Comparison of ENCODE assay signal across 23 cellular contexts in the genomic region with DNA sequence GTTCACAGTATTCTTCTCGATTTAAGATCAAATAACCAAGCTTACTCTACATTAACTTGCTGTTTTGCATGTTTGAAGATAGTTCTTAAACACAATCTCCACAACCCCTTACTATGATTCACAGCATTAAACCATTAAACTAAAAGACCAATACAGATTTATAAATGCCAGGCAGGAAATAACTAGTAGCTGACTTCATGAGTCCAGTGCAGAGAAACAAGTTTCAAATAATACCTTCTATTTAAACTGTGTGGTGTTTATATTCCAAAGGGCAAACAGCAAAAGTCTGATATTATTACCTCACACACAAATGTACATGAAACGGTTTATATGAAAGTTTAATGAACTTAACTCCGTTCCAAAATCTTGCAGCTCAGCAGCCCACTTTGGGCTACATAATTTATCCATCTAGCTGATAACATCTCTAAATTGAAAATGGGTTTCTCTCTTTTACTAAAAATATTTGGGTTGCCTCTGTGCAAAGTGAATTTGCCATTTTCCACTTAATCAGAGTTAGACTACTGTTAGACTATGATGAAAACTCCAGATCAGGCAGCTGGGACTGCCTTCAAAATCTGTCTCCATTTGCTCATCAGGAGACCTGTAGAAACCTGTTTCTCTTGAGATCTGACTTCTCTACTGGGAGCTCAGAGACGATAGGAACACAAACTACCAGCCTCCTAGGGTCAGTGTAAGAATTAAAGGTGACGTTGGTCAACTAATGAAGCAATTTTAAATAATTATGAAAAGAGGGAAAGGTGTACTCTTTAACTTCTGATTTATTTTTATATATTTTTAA.
DNase-seq lines count a peak whose midpoint lies in the region; ATAC-seq, FAIRE-seq and TF ChIP-seq lines count a peak whose summit lies in the region.
"Had no signal": no experiment of that assay in that cellular context is flagged by ENCODE, and none has a peak within 500 bp of the region (broad histone marks: within the 10 kb centered on the region; RNA-seq: fewer than 3 reads in every experiment).

No MANE protein-coding gene starts in this region.

- H3K4me3 ChIP-seq in liver (ENCODE audit: low read depth in 1 of 3, low read length in 3 of 3) (no peak overlapping the region), HepG2 (replicated peaks in 1 of 3; ENCODE audit: insufficient read depth in 1 of 3, low read depth in 2 of 3, low read length in 3 of 3) (no peak overlapping the region), smooth muscle cell (no peak overlapping the region)

- 46% methylated on average over 5 of the region's 5 CpGs for WGBS in liver
- 4% methylated on average over 5 of the region's 5 CpGs for WGBS in HepG2 (ENCODE audit: low lambda C conversion rate)
- 79% methylated on average over 5 of the region's 5 CpGs for WGBS in smooth muscle cell (ENCODE audit: low lambda C conversion rate)

- H3K4me1 Mint-ChIP-seq in activated CD8-positive, alpha-beta memory T cell treated with anti-CD3 and anti-CD28 coated beads, Interleukin-2, amount 10 ng/mL, durations not matched to agents 7 days and 5 days: no peaks in the 10 kb centered on the region
- H3K4me1 Mint-ChIP-seq: CD4-positive, CD25-positive, alpha-beta regulatory T cell had no signal

- TF ChIP-seq CTCF in liver (IDR thresholded peaks at IDR 0.05; ENCODE audit: low read depth, low read length, missing input control): no peak
- TF ChIP-seq CTCF in HepG2 (CRISPR knock-in tag; IDR thresholded peaks at IDR 0.05): no peak
- TF ChIP-seq CTCF in smooth muscle cell (IDR thresholded peaks at IDR 0.05; ENCODE audit: borderline replicate concordance, insufficient read depth, poor library complexity, severe bottlenecking): no peak

- H3K27ac Mint-ChIP-seq in activated CD8-positive, alpha-beta memory T cell treated with anti-CD3 and anti-CD28 coated beads, Interleukin-2, amount 10 ng/mL, durations not matched to agents 7 days and 5 days: no peak overlapping the region
- H3K27ac Mint-ChIP-seq: CD4-positive, CD25-positive, alpha-beta regulatory T cell had no signal

- BruUV-seq in HepG2 (replicated peaks; lab: Mats Ljungman, UMichigan): no TSS peak

- in situ Hi-C loops in HepG2 (cut with HindIII; ENCODE audit: extremely low pct_ligation_motif_present, low pct_unique_long_range_greater_than_20kb): no loop called here

- H3F3A ChIP-seq in smooth muscle cell (ENCODE audit: low read depth): no peaks in the 10 kb centered on the region

- H3K27me3 ChIP-seq in liver (ENCODE audit: control insufficient read depth in 4 of 4, insufficient read depth in 4 of 4, low read length in 3 of 4) (no peaks in the 10 kb centered on the region), HepG2 (ENCODE audit: control insufficient read depth in 1 of 2, insufficient read depth in 2 of 2, low read length in 2 of 2) (no peaks in the 10 kb centered on the region), smooth muscle cell (ENCODE audit: low read depth) (no peaks in the 10 kb centered on the region)

- H3K27ac ChIP-seq in liver (ENCODE audit: low read depth in 1 of 2, low read length in 2 of 2): no peak overlapping the region
- no peak overlapping the region for H3K27ac ChIP-seq in HepG2 (ENCODE audit: extremely low read length, insufficient read depth, low read length)
- no peak overlapping the region for H3K27ac ChIP-seq in smooth muscle cell (ENCODE audit: low read depth)

- H3K36me3 ChIP-seq in liver (ENCODE audit: control insufficient read depth in 4 of 4, insufficient read depth in 3 of 4, low read depth in 1 of 4, low read length in 3 of 4): no peaks in the 10 kb centered on the region
- H3K36me3 ChIP-seq in HepG2 (replicated peaks in 1 of 2; ENCODE audit: control insufficient read depth in 1 of 2, insufficient read depth in 2 of 2, low read length in 2 of 2): no peaks in the 10 kb centered on the region
- H3K36me3 ChIP-seq in smooth muscle cell (ENCODE audit: low read depth): no peaks in the 10 kb centered on the region

- no peak for FAIRE-seq in HepG2 (lab: Jason Lieb, UNC)

- POLR2A ChIA-PET in HepG2 (lab: Yijun Ruan, JAX): no interaction called here

- H3K79me2 ChIP-seq in HepG2 (ENCODE audit: insufficient read depth, low read length) (no peaks in the 10 kb centered on the region), smooth muscle cell (ENCODE audit: low read depth) (no peaks in the 10 kb centered on the region)

- H3K36me3 Mint-ChIP-seq in activated CD8-positive, alpha-beta memory T cell treated with anti-CD3 and anti-CD28 coated beads, Interleukin-2, amount 10 ng/mL, durations not matched to agents 7 days and 5 days: no peaks in the 10 kb centered on the region
- H3K36me3 Mint-ChIP-seq: CD4-positive, CD25-positive, alpha-beta regulatory T cell had no signal

- no peaks in the 10 kb centered on the region for H3K9me3 ChIP-seq in liver (ENCODE audit: control insufficient read depth in 4 of 4, low read length in 3 of 4)
- no peaks in the 10 kb centered on the region for H3K9me3 ChIP-seq in HepG2 (ENCODE audit: low read length)
- no peaks in the 10 kb centered on the region for H3K9me3 ChIP-seq in smooth muscle cell (replicated peaks; ENCODE audit: low read depth)

- DNase-seq in HepG2 (ENCODE audit: low spot score): no peak
- peak; percentile 44 for DNase-seq in dermis blood vessel endothelial cell
- DNase-seq in kidney tubule cell (ENCODE audit: low spot score): peak; percentile 18
- DNase-seq in smooth muscle cell (lab: John Stamatoyannopoulos, UW; ENCODE audit: unreplicated experiment): no peak
- DNase-seq in HCEC 1CT: no peak
- DNase-seq in stimulated activated CD4-positive, alpha-beta T cell treated with anti-CD3 and anti-CD28 coated beads, Interleukin-2, amount 100 ng/mL, for 24 hours: no peak
- no peak for DNase-seq in activated CD8-positive, alpha-beta memory T cell treated with anti-CD3 and anti-CD28 coated beads, Interleukin-2, amount 10 ng/mL, durations not matched to agents 7 days and 5 days
- DNase-seq: 8988T; CD4-positive, CD25-positive, alpha-beta regulatory T cell; COR-L47; DMS 273 treated with DMSO at 0.1 percent for 48 hours; DND-41; KG1; MV-4-11; NCI-H1417; NCI-H187 treated with DMSO at 0.1 percent for 48 hours; NCI-H226; NCI-H524; NCI-H82; OCI-M1; SIG-M5 had no signal

- no peak for TF ChIP-seq POLR2A in HepG2 (IDR thresholded peaks at IDR 0.05; ENCODE audit: insufficient read depth in 1 of 2, low read depth in 2 of 2, low read length in 2 of 2)

- TF ChIP-seq RAD21 in liver (IDR thresholded peaks at IDR 0.05) (no peak), HepG2 (CRISPR knock-in tag; IDR thresholded peaks at IDR 0.05) (no peak)

- H3K9me3 Mint-ChIP-seq in activated CD8-positive, alpha-beta memory T cell treated with anti-CD3 and anti-CD28 coated beads, Interleukin-2, amount 10 ng/mL, durations not matched to agents 7 days and 5 days (ENCODE audit: low read depth): no peaks in the 10 kb centered on the region

- H3K4me3 Mint-ChIP-seq in activated CD8-positive, alpha-beta memory T cell treated with anti-CD3 and anti-CD28 coated beads, Interleukin-2, amount 10 ng/mL, durations not matched to agents 7 days and 5 days: no peak overlapping the region
- H3K4me3 Mint-ChIP-seq: CD4-positive, CD25-positive, alpha-beta regulatory T cell had no signal

- H3K27me3 Mint-ChIP-seq in activated CD8-positive, alpha-beta memory T cell treated with anti-CD3 and anti-CD28 coated beads, Interleukin-2, amount 10 ng/mL, durations not matched to agents 7 days and 5 days: no peaks in the 10 kb centered on the region
- H3K27me3 Mint-ChIP-seq: CD4-positive, CD25-positive, alpha-beta regulatory T cell had no signal

- H3K9ac ChIP-seq in liver (ENCODE audit: low read depth in 1 of 2, low read length in 2 of 2): peak overlapping the region in 1 of 2 donors; percentile 12
- H3K9ac ChIP-seq in HepG2 (ENCODE audit: insufficient read depth, low read depth, low read length): no peak overlapping the region
- no peak overlapping the region for H3K9ac ChIP-seq in smooth muscle cell (ENCODE audit: low read depth)

- H4K20me1 ChIP-seq in HepG2 (ENCODE audit: insufficient read depth, low read length): no peaks in the 10 kb centered on the region
- H4K20me1 ChIP-seq in smooth muscle cell (ENCODE audit: low read depth): no peaks in the 10 kb centered on the region

- intact Hi-C loops in HepG2 (cut with micrococcal nuclease; ENCODE audit: unreplicated experiment): no loop called here

- H2AFZ ChIP-seq in HepG2 (ENCODE audit: low read length) (no peak overlapping the region), smooth muscle cell (ENCODE audit: low read depth) (no peak overlapping the region)

- H3K4me2 ChIP-seq in HepG2 (ENCODE audit: low read depth, low read length) (no peak overlapping the region), smooth muscle cell (peak overlapping the region; percentile 31)

- H3K4me1 ChIP-seq in liver (ENCODE audit: control insufficient read depth in 4 of 4, insufficient read depth in 4 of 4, low read length in 3 of 4): peaks cover 0 to 10% (median 4%) of the 10 kb centered on the region in 4 donors
- peaks cover 25% of the 10 kb centered on the region for H3K4me1 ChIP-seq in HepG2 (ENCODE audit: insufficient read depth, low read length)
- peaks cover 10% of the 10 kb centered on the region for H3K4me1 ChIP-seq in smooth muscle cell (ENCODE audit: low read depth)

- TF ChIP-seq EP300 in HepG2 (IDR thresholded peaks at IDR 0.05; ENCODE audit: low read depth in 2 of 2, low read length in 2 of 2) (no peak), HepG2 (CRISPR knock-in tag; IDR thresholded peaks at IDR 0.05; ENCODE audit: borderline replicate concordance) (no peak)

- CTCF ChIA-PET in HepG2 (lab: Yijun Ruan, JAX; ENCODE audit: low intra/inter-chr PET ratio, low total read pairs): no interaction called here
- CTCF ChIA-PET in activated CD8-positive, alpha-beta memory T cell treated with anti-CD3 and anti-CD28 coated beads, Interleukin-2, amount 10 ng/mL, durations not matched to agents 7 days and 5 days (lab: Charles Lee): no interaction called here

- no peak for ATAC-seq in HepG2
- ATAC-seq in activated CD8-positive, alpha-beta memory T cell treated with anti-CD3 and anti-CD28 coated beads, Interleukin-2, amount 10 ng/mL, durations not matched to agents 7 days and 5 days: no peak
- ATAC-seq: HCT116 had no signal

TF ChIP-seq in liver, 16 proteins besides CTCF, POLR2A, EP300 and RAD21 (continues in another document):
- no peak for TF ChIP-seq SP1 (IDR thresholded peaks at IDR 0.05)

TF ChIP-seq in HepG2, 621 proteins besides CTCF, POLR2A, EP300 and RAD21 (continues in another document):
- TF ChIP-seq RFX5 (IDR thresholded peaks at IDR 0.05; ENCODE audit: low read depth, low read length) (no peak), MTF1 (CRISPR knock-in tag; IDR thresholded peaks at IDR 0.05) (no peak), HNRNPL (IDR thresholded peaks at IDR 0.05; ENCODE audit: low read depth, low read length) (no peak), PHF20 (CRISPR knock-in tag; IDR thresholded peaks at IDR 0.05) (no peak), ZNF782 (CRISPR knock-in tag; IDR thresholded peaks at IDR 0.05; ENCODE audit: borderline replicate concordance) (no peak), ATM (IDR thresholded peaks at IDR 0.05; ENCODE audit: borderline replicate concordance) (no peak), FIP1L1 (IDR thresholded peaks at IDR 0.05; ENCODE audit: borderline replicate concordance, insufficient read depth, low read depth, low read length) (no peak), MYNN (CRISPR knock-in tag; IDR thresholded peaks at IDR 0.05; ENCODE audit: low read depth) (no peak), ZNF879 (CRISPR knock-in tag; IDR thresholded peaks at IDR 0.05) (no peak), HDAC6 (IDR thresholded peaks at IDR 0.05; ENCODE audit: low read depth, low read length) (no peak)

Comparison
In these comparisons a context has a peak if more than half of its experiments do, and no peak if none do; other contexts are left out.
1. DNase-seq: peak in dermis blood vessel endothelial cell (single experiment) and kidney tubule cell (single experiment); none in HepG2 (single experiment), smooth muscle cell (single experiment), HCEC 1CT (single experiment), stimulated activated CD4-positive, alpha-beta T cell treated with anti-CD3 and anti-CD28 coated beads, Interleukin-2, amount 100 ng/mL, for 24 hours (0 of 2) and activated CD8-positive, alpha-beta memory T cell treated with anti-CD3 and anti-CD28 coated beads, Interleukin-2, amount 10 ng/mL, durations not matched to agents 7 days and 5 days (single experiment).